In the genomic region with DNA sequence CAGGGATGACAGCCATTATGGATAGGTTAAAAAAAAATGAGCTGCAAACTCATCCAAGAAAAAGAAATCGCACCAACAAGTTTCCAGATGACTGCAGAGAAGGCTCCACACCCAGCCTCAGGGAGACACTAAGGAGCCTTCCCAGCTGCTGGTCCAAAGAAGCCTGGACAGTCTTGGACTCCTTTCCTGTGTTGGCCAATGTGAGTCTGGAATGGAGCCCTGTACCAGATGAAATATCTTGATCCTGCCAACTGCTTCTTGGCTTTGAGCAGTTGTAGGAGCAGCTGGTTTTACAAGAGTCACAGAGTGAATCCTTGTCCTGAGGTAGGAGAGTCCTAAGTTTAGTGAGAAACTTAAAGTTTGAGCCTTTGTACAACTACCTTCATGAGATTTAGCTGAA, we compare ENCODE assay signal across 11 cellular contexts. TPM values are rescaled to one million over a fixed set of nuclear protein-coding genes. Genes with fewer than 3 reads are reported as not detected.
DNase-seq lines count a peak whose midpoint lies in the region; ATAC-seq and TF ChIP-seq lines count a peak whose summit lies in the region.
"Had no signal": no experiment of that assay in that cellular context is flagged by ENCODE, and none has a peak within 500 bp of the region (broad histone marks: within the 10 kb centered on the region; RNA-seq: fewer than 3 reads in every experiment).

No MANE protein-coding gene starts in this region.

- H3K9me3 ChIP-seq in CD4-positive, alpha-beta memory T cell (ENCODE audit: control insufficient read depth in 1 of 2, low read length in 2 of 2) = no peaks in the 10 kb centered on the region
- H3K9me3 ChIP-seq in gastroesophageal sphincter (no peaks in the 10 kb centered on the region), psoas muscle (no peaks in the 10 kb centered on the region)
- H3K9me3 ChIP-seq: right lobe of liver had no signal

- no peak overlapping the region for H3K4me3 ChIP-seq in CD4-positive, alpha-beta memory T cell (ENCODE audit: low read length in 2 of 2)
- H3K4me3 ChIP-seq in gastroesophageal sphincter (no peak overlapping the region), psoas muscle (no peak overlapping the region)
- H3K4me3 ChIP-seq: right lobe of liver had no signal

- TF ChIP-seq CTCF in activated B cell treated with CpG ODN at 0.5 μM for 24 hours (IDR thresholded peaks at IDR 0.05) = no peak
- TF ChIP-seq CTCF in gastroesophageal sphincter (IDR thresholded peaks at IDR 0.05) = no peak
- TF ChIP-seq CTCF in psoas muscle (IDR thresholded peaks at IDR 0.05) = no peak

- H3K27ac Mint-ChIP-seq in CD4-positive, alpha-beta memory T cell = peak overlapping the region; percentile 4 to 96 (median 86)
- H3K27ac Mint-ChIP-seq in activated B cell treated with CpG ODN at 0.5 μM for 24 hours = peak overlapping the region; percentile 74

- no peaks in the 10 kb centered on the region for H3K27me3 ChIP-seq in CD4-positive, alpha-beta memory T cell (ENCODE audit: insufficient read depth, low read length)
- no peaks in the 10 kb centered on the region for H3K27me3 ChIP-seq in gastroesophageal sphincter
- no peaks in the 10 kb centered on the region for H3K27me3 ChIP-seq in psoas muscle (ENCODE audit: insufficient read depth in 3 of 3, low read length in 2 of 3)
- H3K27me3 ChIP-seq: right lobe of liver had no signal

- intact Hi-C loops in CD4-positive, alpha-beta memory T cell (cut with micrococcal nuclease) = no loop called here
- intact Hi-C loops in activated B cell treated with CpG ODN at 0.5 μM for 24 hours (cut with micrococcal nuclease) (no loop called here), psoas muscle (cut with DNase I) (loop anchor here in 1 of 2 donors (5.0 kb wide), 1 partner anchor 43 kb away; the partner anchor contains the start of gene SLC38A1)

- no peaks in the 10 kb centered on the region for H3K27me3 Mint-ChIP-seq in CD4-positive, alpha-beta memory T cell
- H3K27me3 Mint-ChIP-seq in activated B cell treated with CpG ODN at 0.5 μM for 24 hours = no peaks in the 10 kb centered on the region

- no peak for TF ChIP-seq EP300 in gastroesophageal sphincter (IDR thresholded peaks at IDR 0.05)

- peaks cover 64 to 87% of the 10 kb centered on the region in 2 donors for H3K36me3 Mint-ChIP-seq in CD4-positive, alpha-beta memory T cell
- peaks cover 96% of the 10 kb centered on the region for H3K36me3 Mint-ChIP-seq in activated B cell treated with CpG ODN at 0.5 μM for 24 hours (ENCODE audit: low read depth)

- peaks cover 0 to 3% (median 0%) of the 10 kb centered on the region in 8 donors for H3K9me3 Mint-ChIP-seq in CD4-positive, alpha-beta memory T cell
- H3K9me3 Mint-ChIP-seq in activated B cell treated with CpG ODN at 0.5 μM for 24 hours = no peaks in the 10 kb centered on the region

- peaks cover 4% of the 10 kb centered on the region for H3K36me3 ChIP-seq in CD4-positive, alpha-beta memory T cell (ENCODE audit: insufficient read depth, low read length)
- H3K36me3 ChIP-seq in gastroesophageal sphincter (no peaks in the 10 kb centered on the region), psoas muscle (ENCODE audit: insufficient read depth in 1 of 2, low read depth in 1 of 2) (peaks cover 0 to 10% of the 10 kb centered on the region in 2 donors)
- H3K36me3 ChIP-seq: right lobe of liver had no signal

- WGBS in gastroesophageal sphincter (ENCODE audit: low coverage in 1 of 2), 2 donors = 0 to 33% methylated on average over 1 of the region's 1 CpG
- WGBS in psoas muscle, 3 donors = 26 to 50% (median 26%) methylated on average over 1 of the region's 1 CpG

- no peak for TF ChIP-seq POLR2A in gastroesophageal sphincter (IDR thresholded peaks at IDR 0.05)

- CTCF ChIA-PET in CD4-positive, alpha-beta memory T cell (lab: Charles Lee; ENCODE audit: partially characterized antibody) = interaction anchor here (0.9 to 2.0 kb wide), 5 partner anchors 9 to 99 kb away, joined by 3 to 9 read pairs (median 4); no protein-coding TSS in a partner anchor
- CTCF ChIA-PET in activated B cell treated with CpG ODN at 0.5 μM for 24 hours (lab: Charles Lee) = interaction anchor here (1.1 kb wide), 1 partner anchor 16 kb away, joined by 3 read pairs; no protein-coding TSS in a partner anchor

- POLR2A ChIA-PET in CD4-positive, alpha-beta memory T cell (lab: Charles Lee; ENCODE audit: partially characterized antibody) = interaction anchor here (0.8 to 14.8 kb wide), 6 partner anchors 10 to 47 kb away, joined by 3 to 552 read pairs (median 35); partner anchors contain the start of gene SLC38A1
- POLR2A ChIA-PET in activated B cell treated with CpG ODN at 0.5 μM for 24 hours (lab: Charles Lee) = interaction anchor here (0.5 to 1.1 kb wide), 3 partner anchors 14 to 45 kb away, joined by 4 to 5 read pairs (median 4); partner anchors contain the start of gene SLC38A1

- no peak for ATAC-seq in activated B cell treated with CpG ODN at 0.5 μM for 24 hours (ENCODE audit: low read depth)
- ATAC-seq in gastroesophageal sphincter = peak; percentile 97
- ATAC-seq in psoas muscle = peak; percentile 91 to 98 (median 96)
- no peak for ATAC-seq in HG03432 (IDR thresholded peaks at IDR 0.05; ENCODE audit: unreplicated experiment)

- peaks cover 81% of the 10 kb centered on the region for H3K4me1 ChIP-seq in CD4-positive, alpha-beta memory T cell (ENCODE audit: insufficient read depth, low read length)
- peaks cover 24 to 96% (median 50%) of the 10 kb centered on the region in 3 donors for H3K4me1 ChIP-seq in gastroesophageal sphincter
- peaks cover 20% of the 10 kb centered on the region for H3K4me1 ChIP-seq in psoas muscle
- H3K4me1 ChIP-seq: right lobe of liver had no signal

- peak overlapping the region in 5 of 8 donors; percentile 13 to 53 (median 23) for H3K4me3 Mint-ChIP-seq in CD4-positive, alpha-beta memory T cell
- H3K4me3 Mint-ChIP-seq in activated B cell treated with CpG ODN at 0.5 μM for 24 hours = no peak overlapping the region

- H3K27ac ChIP-seq in CD4-positive, alpha-beta memory T cell (ENCODE audit: low read depth, low read length) = no peak overlapping the region
- H3K27ac ChIP-seq in gastroesophageal sphincter (peak overlapping the region; percentile 75 to 82 (median 78)), psoas muscle (peak overlapping the region; percentile 64)
- H3K27ac ChIP-seq: right lobe of liver had no signal

- peaks cover 60 to 90% (median 70%) of the 10 kb centered on the region in 4 donors for H3K4me1 Mint-ChIP-seq in CD4-positive, alpha-beta memory T cell
- peaks cover 93% of the 10 kb centered on the region for H3K4me1 Mint-ChIP-seq in activated B cell treated with CpG ODN at 0.5 μM for 24 hours

- no peak for DNase-seq in CD4-positive, alpha-beta memory T cell
- DNase-seq in activated B cell treated with CpG ODN at 0.5 μM for 24 hours (no peak), psoas muscle (peak; percentile 47 to 75), NCI-H2029 treated with DMSO at 0.1 percent for 48 hours (lab: John Stamatoyannopoulos, UW) (no peak), HT-29 (ENCODE audit: low spot score) (no peak), NCI-H748 treated with DMSO at 0.1 percent for 48 hours (lab: John Stamatoyannopoulos, UW) (no peak)
- DNase-seq: DMS53; right lobe of liver; stimulated activated CD8-positive, alpha-beta memory T cell treated with anti-CD3 and anti-CD28 coated beads, Interleukin-4, amount 100 ng/mL, for 48 hours had no signal

RNA-seq across cellular contexts. Expression of gene SLC38A1, which starts 44.4 kb away (rescaled TPM):
- total RNA-seq in CD4-positive, alpha-beta memory T cell = 100 to 1,000 TPM; 265 to 272 TPM
- polyA plus RNA-seq in CD4-positive, alpha-beta memory T cell = 100 to 1,000 TPM; 230 to 307 TPM
- total RNA-seq in activated B cell treated with CpG ODN at 0.5 μM for 24 hours (283 and 314 TPM in 2 replicates), gastroesophageal sphincter (100 to 1,000 TPM; 175 to 273 (median 195) TPM), psoas muscle (10 to 100 TPM; 17.3 to 58.8 (median 31.3) TPM)
- 100 to 1,000 TPM in 2 of 3 donors, 10 to 100 TPM in 1; 50.6 to 338 (median 136) TPM for polyA plus RNA-seq in psoas muscle
- total RNA-seq in HT-29 (2014; rRNA removed; shearing (Covaris generic)) = 57.1 and 58.6 TPM in 2 replicates

Comparison
In these comparisons a context has a peak if more than half of its experiments do, and no peak if none do; other contexts are left out.
1. DNase-seq: peak in psoas muscle (2 of 2); none in CD4-positive, alpha-beta memory T cell (0 of 5), activated B cell treated with CpG ODN at 0.5 μM for 24 hours (single experiment), NCI-H2029 treated with DMSO at 0.1 percent for 48 hours (single experiment), HT-29 (single experiment) and NCI-H748 treated with DMSO at 0.1 percent for 48 hours (single experiment).
2. ATAC-seq: peak in gastroesophageal sphincter (single experiment) and psoas muscle (4 of 4); none in activated B cell treated with CpG ODN at 0.5 μM for 24 hours (single experiment) and HG03432 (single experiment).